11 cellular contexts compared by ENCODE assay signal in the genomic region with DNA sequence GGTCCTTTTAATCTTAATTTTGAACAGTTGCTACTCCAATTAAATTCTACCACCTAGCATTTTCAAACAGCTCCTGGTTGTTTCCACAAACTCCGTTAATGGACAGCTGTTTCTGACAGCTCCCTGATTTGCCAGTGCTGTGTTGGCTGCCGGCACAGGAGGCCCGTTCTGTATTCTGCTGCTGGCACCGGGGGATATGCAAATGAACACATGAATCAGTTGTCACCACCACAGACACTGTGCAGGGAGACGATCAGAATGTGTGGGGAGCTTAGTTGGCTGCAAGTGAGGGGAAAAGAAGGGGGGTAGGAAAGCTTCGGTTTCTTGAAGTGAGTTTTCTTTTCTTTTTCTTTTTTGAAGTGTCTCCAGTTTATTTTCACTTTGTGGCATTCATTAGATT.
DNase-seq lines count a peak whose midpoint lies in the region; ATAC-seq and TF ChIP-seq lines count a peak whose summit lies in the region.
"Had no signal": no experiment of that assay in that cellular context is flagged by ENCODE, and none has a peak within 500 bp of the region (broad histone marks: within the 10 kb centered on the region; RNA-seq: fewer than 3 reads in every experiment).

No MANE protein-coding gene starts in this region.

- H4K8ac ChIP-seq in trophoblast cell (ENCODE audit: low read depth, low read length), result no peak overlapping the region

- no peaks in the 10 kb centered on the region for H3K36me3 ChIP-seq in MM.1S (replicated peaks; ENCODE audit: insufficient read depth, low read length)
- H3K36me3 ChIP-seq in skeletal muscle tissue (ENCODE audit: control insufficient read depth in 3 of 3, insufficient read depth in 3 of 3, low read length in 3 of 3), result no peaks in the 10 kb centered on the region
- no peaks in the 10 kb centered on the region for H3K36me3 ChIP-seq in WERI-Rb-1
- H3K36me3 ChIP-seq in trophoblast cell (ENCODE audit: control insufficient read depth in 1 of 2, insufficient read depth in 2 of 2, low read length in 2 of 2), result no peaks in the 10 kb centered on the region

- intact Hi-C loops in left colon (cut with DNase I, micrococcal nuclease), result no loop called here

- H3K18ac ChIP-seq in trophoblast cell (ENCODE audit: low read length), result no peak overlapping the region

- no peak for TF ChIP-seq CTCF in MM.1S (IDR thresholded peaks at IDR 0.05; ENCODE audit: low read length)
- TF ChIP-seq CTCF in cardiac fibroblast (IDR thresholded peaks at IDR 0.05; ENCODE audit: low read depth, low read length), result no peak
- no peak for TF ChIP-seq CTCF in WERI-Rb-1 (IDR thresholded peaks at IDR 0.05; ENCODE audit: low read depth, low read length)

- H3K4me3 ChIP-seq in MM.1S (ENCODE audit: low read length) (no peak overlapping the region), cardiac fibroblast (replicated peaks in 1 of 2; ENCODE audit: low read depth in 2 of 2, low read length in 2 of 2) (peak overlapping the region; percentile 7 to 26), skeletal muscle tissue (ENCODE audit: low read length in 3 of 3) (peak overlapping the region; percentile 59 to 69 (median 61)), WERI-Rb-1 (ENCODE audit: low read depth, low read length) (no peak overlapping the region), trophoblast cell (ENCODE audit: low read depth, low read length) (no peak overlapping the region)

- H3K9me2 ChIP-seq in MM.1S (replicated peaks; ENCODE audit: insufficient read depth, low read length), result no peaks in the 10 kb centered on the region

- no peaks in the 10 kb centered on the region for H3F3A ChIP-seq in MM.1S (ENCODE audit: insufficient read depth, low read length)

- no peak overlapping the region for H4K91ac ChIP-seq in trophoblast cell (ENCODE audit: low read depth, low read length)

- H2AK5ac ChIP-seq in trophoblast cell (ENCODE audit: low read length), result no peak overlapping the region

- no peak overlapping the region for H3K23ac ChIP-seq in trophoblast cell (ENCODE audit: low read length)

- H3K27me3 ChIP-seq in MM.1S (replicated peaks; ENCODE audit: insufficient read depth, low read length), result no peaks in the 10 kb centered on the region
- H3K27me3 ChIP-seq in skeletal muscle tissue (ENCODE audit: control insufficient read depth in 3 of 3, insufficient read depth in 3 of 3, low read length in 3 of 3), result no peaks in the 10 kb centered on the region
- H3K27me3 ChIP-seq in WERI-Rb-1 (ENCODE audit: insufficient read depth, low read depth, severe bottlenecking), result peaks cover 66% of the 10 kb centered on the region
- no peaks in the 10 kb centered on the region for H3K27me3 ChIP-seq in trophoblast cell (ENCODE audit: insufficient read depth, low read length)

- H3K9me3 ChIP-seq in MM.1S (replicated peaks; ENCODE audit: insufficient read depth, low read length), result no peaks in the 10 kb centered on the region
- no peaks in the 10 kb centered on the region for H3K9me3 ChIP-seq in skeletal muscle tissue (ENCODE audit: control insufficient read depth in 3 of 3, low read length in 3 of 3)
- no peaks in the 10 kb centered on the region for H3K9me3 ChIP-seq in WERI-Rb-1 (ENCODE audit: severe bottlenecking)
- no peaks in the 10 kb centered on the region for H3K9me3 ChIP-seq in trophoblast cell (ENCODE audit: insufficient read depth, low read depth, low read length)

- H2BK5ac ChIP-seq in trophoblast cell (ENCODE audit: low read depth, low read length, poor library complexity), result no peak overlapping the region

- H2AFZ ChIP-seq in MM.1S (ENCODE audit: low read length) (peak overlapping the region; percentile 46; the same call in 1 of the 2 replicates), trophoblast cell (ENCODE audit: insufficient read depth, low read length, poor library complexity) (no peak overlapping the region)

- H3K27ac ChIP-seq in MM.1S (ENCODE audit: low read length) (no peak overlapping the region), skeletal muscle tissue (ENCODE audit: low read depth, low read length) (peak overlapping the region; percentile 85), WERI-Rb-1 (no peak overlapping the region), trophoblast cell (ENCODE audit: low read depth, low read length) (no peak overlapping the region)
- H3K27ac ChIP-seq: KMS-11 had no signal

- peak overlapping the region; percentile 21 for H3K4me2 ChIP-seq in MM.1S (ENCODE audit: low read depth, low read length)
- no peak overlapping the region for H3K4me2 ChIP-seq in trophoblast cell (ENCODE audit: low read length)
- H3K4me2 ChIP-seq: KMS-11 had no signal

- H3K79me2 ChIP-seq in MM.1S (ENCODE audit: low read length) (no peaks in the 10 kb centered on the region), trophoblast cell (ENCODE audit: control insufficient read depth, insufficient read depth, low read length, poor library complexity) (no peaks in the 10 kb centered on the region)

- H2BK120ac ChIP-seq in trophoblast cell (ENCODE audit: insufficient read depth, low read length, poor library complexity), result no peak overlapping the region

- DNase-seq in MM.1S, result peak; percentile 37
- DNase-seq in cardiac fibroblast (ENCODE audit: low read depth in 2 of 2), result peak; percentile 13 to 40
- peak; percentile 16 to 26 for DNase-seq in hippocampal formation (lab: John Stamatoyannopoulos, UW)
- no peak for DNase-seq in WERI-Rb-1
- DNase-seq in trophoblast cell, result no peak
- DNase-seq in left colon, result no peak
- no peak for DNase-seq in inferior parietal cortex (ENCODE audit: extremely low spot score)
- DNase-seq: activated CD8-positive, alpha-beta T cell treated with anti-CD3 and anti-CD28 coated beads, Interleukin-2, amount 10 ng/mL, durations not matched to agents 7 days and 5 days; T-helper 1 cell had no signal

- H3K9ac ChIP-seq in MM.1S (ENCODE audit: low read length) (no peak overlapping the region), skeletal muscle tissue (ENCODE audit: low read depth in 1 of 3, low read length in 3 of 3) (peak overlapping the region; percentile 74 to 84 (median 81)), trophoblast cell (ENCODE audit: low read length) (no peak overlapping the region)
- H3K9ac ChIP-seq: KMS-11 had no signal

- WGBS in trophoblast cell (ENCODE audit: extremely low coverage, insufficient coverage, insufficient read length), result no CpG with 5 or more reads among the region's 6 CpGs

- H3K14ac ChIP-seq in trophoblast cell (ENCODE audit: low read length), result no peak overlapping the region

- no peak overlapping the region for H2BK12ac ChIP-seq in trophoblast cell (ENCODE audit: low read length)

- ATAC-seq in left colon, result no peak
- ATAC-seq: activated CD8-positive, alpha-beta T cell treated with anti-CD3 and anti-CD28 coated beads, Interleukin-2, amount 10 ng/mL, durations not matched to agents 7 days and 5 days had no signal

- no peak overlapping the region for H4K12ac ChIP-seq in trophoblast cell (ENCODE audit: low read depth, low read length)

- no peak overlapping the region for H3K4ac ChIP-seq in trophoblast cell (ENCODE audit: low read depth, low read length)

- no peaks in the 10 kb centered on the region for H3K4me1 ChIP-seq in MM.1S (ENCODE audit: low read length)
- peaks cover 0 to 31% (median 3%) of the 10 kb centered on the region in 3 donors for H3K4me1 ChIP-seq in skeletal muscle tissue (ENCODE audit: control insufficient read depth in 3 of 3, insufficient read depth in 3 of 3, low read length in 3 of 3)
- H3K4me1 ChIP-seq in trophoblast cell (ENCODE audit: control insufficient read depth in 1 of 2, insufficient read depth in 2 of 2, low read length in 2 of 2), result no peaks in the 10 kb centered on the region

- H3K79me1 ChIP-seq in trophoblast cell (ENCODE audit: low read length), result no peaks in the 10 kb centered on the region

- H4K20me1 ChIP-seq in MM.1S (ENCODE audit: insufficient read depth, low read length), result no peaks in the 10 kb centered on the region

Comparison
In these comparisons a context has a peak if more than half of its experiments do, and no peak if none do; other contexts are left out.
1. DNase-seq: peak in MM.1S (single experiment), cardiac fibroblast (2 of 2) and hippocampal formation (2 of 2); none in WERI-Rb-1 (single experiment), trophoblast cell (0 of 2), left colon (0 of 2) and inferior parietal cortex (single experiment).
2. H3K4me3 ChIP-seq: peak in cardiac fibroblast (2 of 2) and skeletal muscle tissue (3 of 3); none in MM.1S (single experiment), WERI-Rb-1 (single experiment) and trophoblast cell (single experiment).
3. H3K9ac ChIP-seq: peak in skeletal muscle tissue (3 of 3); none in MM.1S (single experiment) and trophoblast cell (single experiment).